Comparison of ENCODE assay signal across 15 cellular contexts in the genomic region with DNA sequence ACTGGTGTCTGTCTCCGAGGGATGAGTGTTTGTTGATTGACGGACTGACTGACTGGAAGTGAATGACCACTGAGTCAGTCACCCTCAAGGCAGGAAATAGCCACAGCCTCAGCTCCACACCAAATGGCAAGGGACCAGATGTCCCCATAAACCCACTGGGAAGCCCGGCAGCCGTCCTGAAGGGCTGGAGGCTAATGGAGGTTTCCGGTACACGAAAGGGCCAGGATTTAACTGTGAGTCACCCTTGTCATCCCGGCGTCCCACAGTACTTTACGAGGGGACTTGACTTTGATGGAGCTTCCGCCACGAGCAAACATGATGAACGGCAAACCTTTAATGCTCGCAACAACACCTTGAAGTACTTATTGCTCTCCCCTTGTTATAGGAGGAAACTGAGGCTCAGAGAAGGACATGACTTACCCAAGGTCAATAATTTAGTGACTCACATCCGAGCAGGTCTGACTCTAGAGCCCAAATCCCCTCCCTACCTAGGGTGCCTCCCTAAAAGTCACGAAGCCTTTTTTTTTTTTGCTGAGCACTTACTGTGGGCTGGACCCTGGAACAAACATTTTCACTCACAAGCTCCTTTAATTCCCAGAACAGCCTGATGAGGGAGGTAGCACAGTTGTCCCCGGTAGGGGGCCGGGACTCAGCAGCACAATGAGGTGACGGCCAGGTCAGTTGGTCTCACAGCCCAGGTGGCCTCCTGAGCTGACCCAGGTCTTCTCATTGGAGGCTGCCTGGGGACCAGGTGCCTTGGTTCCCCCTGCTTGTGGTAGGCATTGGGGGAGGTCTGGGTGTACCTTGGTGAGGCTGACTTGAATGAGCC. TPM values are rescaled to one million over a fixed set of nuclear protein-coding genes. Genes with fewer than 3 reads are reported as not detected.
DNase-seq lines count a peak whose midpoint lies in the region; ATAC-seq and TF ChIP-seq lines count a peak whose summit lies in the region.
"Had no signal": no experiment of that assay in that cellular context is flagged by ENCODE, and none has a peak within 500 bp of the region (broad histone marks: within the 10 kb centered on the region; RNA-seq: fewer than 3 reads in every experiment).

No MANE protein-coding gene starts in this region.

- DNase-seq in HCEC 1CT (peak; percentile 63), SJSA1 (ENCODE audit: low read depth in 1 of 2, low spot score in 2 of 2) (peak; percentile 78 to 87), fibroblast of pulmonary artery (ENCODE audit: low read depth) (no peak), thoracic aorta (ENCODE audit: low spot score) (no peak), kidney glomerular epithelial cell (lab: John Stamatoyannopoulos, UW) (no peak), NCI-H1436 (lab: John Stamatoyannopoulos, UW) (no peak)
- no peak for DNase-seq in activated T-cell treated with anti-CD3 and anti-CD28 coated beads, Interleukin-2, amount 50 U/mL, for 48 hours
- DNase-seq: activated naive CD4-positive, alpha-beta T cell treated with Interleukin-2 at 50 U/mL for 16 hours; NCI-H1105 treated with DMSO at 0.1 percent for 48 hours; substantia nigra had no signal

- TF ChIP-seq CTCF in fibroblast of pulmonary artery (IDR thresholded peaks at IDR 0.05; ENCODE audit: low read length, missing control alignments) (peak; percentile 2), thoracic aorta (IDR thresholded peaks at IDR 0.05) (no peak)

- no peak overlapping the region for H3K4me3 ChIP-seq in SJSA1
- no peak overlapping the region for H3K4me3 ChIP-seq in fibroblast of pulmonary artery (replicated peaks; ENCODE audit: low read depth, low read length)
- H3K4me3 ChIP-seq in thoracic aorta = no peak overlapping the region
- H3K4me3 ChIP-seq: cardiac muscle cell had no signal

- H3K4me1 ChIP-seq in SJSA1 (replicated peaks) (peaks cover 40% of the 10 kb centered on the region), thoracic aorta (ENCODE audit: control insufficient read depth in 1 of 2, low read depth in 2 of 2) (peaks cover 0 to 7% of the 10 kb centered on the region in 2 donors)

- H3K27me3 ChIP-seq in SJSA1 (replicated peaks) = no peaks in the 10 kb centered on the region
- no peaks in the 10 kb centered on the region for H3K27me3 ChIP-seq in thoracic aorta (replicated peaks; ENCODE audit: insufficient read depth)
- H3K27me3 ChIP-seq: cardiac muscle cell had no signal

- H3K27ac ChIP-seq in SJSA1 (peak overlapping the region; percentile 25), thoracic aorta (no peak overlapping the region)
- H3K27ac ChIP-seq: cardiac muscle cell had no signal

- H3K36me3 ChIP-seq in SJSA1 (no peaks in the 10 kb centered on the region), thoracic aorta (no peaks in the 10 kb centered on the region)
- H3K36me3 ChIP-seq: cardiac muscle cell had no signal

- peak; percentile 56 for ATAC-seq in thoracic aorta (ENCODE audit: insufficient number of reproducible peaks, low FRiP score, low read depth)
- ATAC-seq: natural killer cell treated with Interleukin-12 subunit alpha and Interleukin-12 subunit beta and Interleukin-15 and Interleukin-18, amount 100 ng/mL, for 72 hours; Right ventricle myocardium inferior had no signal

- no peaks in the 10 kb centered on the region for H3K9me3 ChIP-seq in SJSA1 (replicated peaks)
- H3K9me3 ChIP-seq in thoracic aorta = no peaks in the 10 kb centered on the region

RNA-seq across cellular contexts. Expression of a gene that starts 25.2 kb away (rescaled TPM):
- 54.7 and 60.9 TPM in 2 replicates for total RNA-seq in SJSA1 (2014; rRNA removed; shearing (Covaris generic))
- total RNA-seq in thoracic aorta = 10 to 100 TPM in 1 of 2 donors, 1 to 10 TPM in 1; 3.9 to 42.5 TPM

RNA-seq across cellular contexts. Expression of a gene that starts 40.6 kb away (rescaled TPM):
- not detected in 2 replicates for total RNA-seq in SJSA1 (2014; rRNA removed; shearing (Covaris generic))
- not detected for total RNA-seq in thoracic aorta
- total RNA-seq: cardiac muscle cell; natural killer cell treated with Interleukin-12 subunit alpha and Interleukin-12 subunit beta and Interleukin-15 and Interleukin-18, amount 100 ng/mL, for 72 hours; NCI-H460; Right ventricle myocardium inferior; skeletal muscle tissue had no signal

Comparison
In these comparisons a context has a peak if more than half of its experiments do, and no peak if none do; other contexts are left out.
1. DNase-seq: peak in HCEC 1CT (single experiment) and SJSA1 (2 of 2); none in fibroblast of pulmonary artery (single experiment), thoracic aorta (single experiment), kidney glomerular epithelial cell (single experiment), activated T-cell treated with anti-CD3 and anti-CD28 coated beads, Interleukin-2, amount 50 U/mL, for 48 hours (0 of 2) and NCI-H1436 (single experiment).